26 cellular contexts compared by ENCODE assay signal in the genomic region with DNA sequence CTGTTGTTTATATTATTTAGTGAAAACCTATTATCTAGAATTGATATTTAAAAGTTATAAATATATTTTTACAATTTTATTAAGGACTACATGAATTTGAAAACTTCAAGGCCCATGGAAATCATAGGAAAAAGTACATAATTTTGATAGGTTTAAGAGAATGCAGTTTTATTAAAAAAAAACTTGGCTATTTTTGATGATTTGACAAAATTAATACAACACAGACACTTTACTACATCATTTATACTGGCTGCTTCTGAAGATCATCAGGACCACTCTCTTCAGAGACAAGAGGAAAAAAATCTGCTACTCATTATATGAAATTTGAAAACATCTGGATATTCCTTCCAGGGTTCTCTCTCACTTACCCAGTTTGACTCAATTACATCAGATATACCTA.
DNase-seq lines count a peak whose midpoint lies in the region; ATAC-seq, FAIRE-seq and TF ChIP-seq lines count a peak whose summit lies in the region.
"Had no signal": no experiment of that assay in that cellular context is flagged by ENCODE, and none has a peak within 500 bp of the region (broad histone marks: within the 10 kb centered on the region; RNA-seq: fewer than 3 reads in every experiment).

No MANE protein-coding gene starts in this region.

- no peak overlapping the region for H2BK120ac ChIP-seq in IMR-90 (ENCODE audit: low read depth, low read length)

- H3K27ac ChIP-seq in A549 (no peak overlapping the region), IMR-90 (ENCODE audit: insufficient read depth, low read length) (no peak overlapping the region), mammary epithelial cell (ENCODE audit: insufficient read depth, low read depth, low read length) (no peak overlapping the region)
- H3K27ac ChIP-seq: BLaER1 had no signal

- H3K4ac ChIP-seq in IMR-90 (ENCODE audit: low read depth, low read length): no peak overlapping the region

- no peak overlapping the region for H2AK5ac ChIP-seq in IMR-90 (ENCODE audit: low read depth, low read length)

- no peak overlapping the region for H3K27ac Mint-ChIP-seq in activated CD4-positive, alpha-beta T cell treated with anti-CD3 and anti-CD28 coated beads for 36 hours
- H3K27ac Mint-ChIP-seq: CD14-positive monocyte; CD4-positive, alpha-beta memory T cell; CD4-positive, CD25-positive, alpha-beta regulatory T cell; CD8-positive, alpha-beta memory T cell had no signal

- peaks cover 3% of the 10 kb centered on the region for H3K9me3 Mint-ChIP-seq in activated CD4-positive, alpha-beta T cell treated with anti-CD3 and anti-CD28 coated beads for 36 hours (ENCODE audit: low read depth)

- TF ChIP-seq CTCF in A549 (IDR thresholded peaks at IDR 0.05) (no peak), IMR-90 (conservative IDR thresholded peaks at IDR 0.05; ENCODE audit: low read depth, low read length) (no peak), mammary epithelial cell (conservative IDR thresholded peaks at IDR 0.05 in 1 of 2, IDR thresholded peaks at IDR 0.05 in 1 of 2; ENCODE audit: extremely low read depth in 1 of 2, insufficient read depth in 1 of 2, low read depth in 1 of 2, low read length in 2 of 2) (no peak)

- FAIRE-seq in A204.1 (lab: Jason Lieb, UNC) (peak; percentile 32), A549 (lab: Jason Lieb, UNC) (no peak), endometrium (lab: Jason Lieb, UNC) (peak; percentile 12)
- FAIRE-seq: GM12891, GM19239 had no signal

- no peaks in the 10 kb centered on the region for H3K27me3 Mint-ChIP-seq in activated CD4-positive, alpha-beta T cell treated with anti-CD3 and anti-CD28 coated beads for 36 hours
- H3K27me3 Mint-ChIP-seq: CD4-positive, alpha-beta memory T cell; CD4-positive, CD25-positive, alpha-beta regulatory T cell; CD8-positive, alpha-beta memory T cell had no signal

- H2AFZ ChIP-seq in IMR-90 (replicated peaks; ENCODE audit: low read length, poor library complexity) (no peak overlapping the region), mammary epithelial cell (ENCODE audit: low read depth, low read length) (no peak overlapping the region)

- CTCF ChIA-PET in A549 (lab: Yijun Ruan, JAX) (no interaction called here), IMR-90 (lab: Yijun Ruan, JAX) (no interaction called here), mammary epithelial cell (lab: Charles Lee; ENCODE audit: low non-redundant PET) (no interaction called here)
- CTCF ChIA-PET in activated CD4-positive, alpha-beta T cell treated with anti-CD3 and anti-CD28 coated beads for 36 hours (lab: Charles Lee): no interaction called here

- no peaks in the 10 kb centered on the region for H3K9me3 ChIP-seq in A549
- H3K9me3 ChIP-seq in IMR-90 (ENCODE audit: control insufficient read depth, insufficient read depth, low read length): no peaks in the 10 kb centered on the region
- H3K9me3 ChIP-seq in mammary epithelial cell (replicated peaks; ENCODE audit: insufficient read depth, low read length): no peaks in the 10 kb centered on the region
- H3K9me3 ChIP-seq: BE2C, BLaER1 had no signal

- H2BK15ac ChIP-seq in IMR-90 (ENCODE audit: low read depth, low read length): no peak overlapping the region

- H3K27me3 ChIP-seq in IMR-90 (ENCODE audit: control insufficient read depth, insufficient read depth, low read length) (no peaks in the 10 kb centered on the region), mammary epithelial cell (ENCODE audit: insufficient read depth, low read length) (no peaks in the 10 kb centered on the region), H7 (ENCODE audit: control insufficient read depth, insufficient read depth, low read length) (no peaks in the 10 kb centered on the region)
- H3K27me3 ChIP-seq: BE2C, BLaER1 had no signal

- H3K79me2 ChIP-seq in mammary epithelial cell (ENCODE audit: insufficient read depth, low read length): no peaks in the 10 kb centered on the region

- intact Hi-C loops in IMR-90 (cut with micrococcal nuclease): loop anchor here (5.0 kb wide), 1 partner anchor 1008 kb away; a partner anchor contains a TSS
- intact Hi-C loops in activated CD4-positive, alpha-beta T cell treated with anti-CD3 and anti-CD28 coated beads for 36 hours (cut with DNase I, micrococcal nuclease): loop anchor here in 1 of 2 experiments (5.0 kb wide), 1 partner anchor 1008 kb away; a partner anchor contains a TSS
- intact Hi-C loops in mammary epithelial cell (cut with micrococcal nuclease): loop anchor here (5.0 kb wide), 1 partner anchor 1008 kb away; a partner anchor contains a TSS

- dilution Hi-C loops in IMR-90 (cut with HindIII; ENCODE audit: low sequenced_read_pairs, unreplicated experiment): no loop called here
- dilution Hi-C loops in mammary epithelial cell (cut with HindIII; ENCODE audit: low sequenced_read_pairs): no loop called here

- H3K23ac ChIP-seq in IMR-90 (ENCODE audit: low read depth, low read length): no peak overlapping the region

- H3K4me3 Mint-ChIP-seq in activated CD4-positive, alpha-beta T cell treated with anti-CD3 and anti-CD28 coated beads for 36 hours: no peak overlapping the region
- H3K4me3 Mint-ChIP-seq: CD14-positive monocyte; CD4-positive, alpha-beta memory T cell; CD4-positive, CD25-positive, alpha-beta regulatory T cell; CD8-positive, alpha-beta memory T cell had no signal

- no peaks in the 10 kb centered on the region for H3K9me1 ChIP-seq in IMR-90 (ENCODE audit: insufficient read depth, low read length)

- in situ Hi-C loops in IMR-90 (cut with MboI; ENCODE audit: low sequenced_read_pairs) (no loop called here), mammary epithelial cell (cut with MboI; ENCODE audit: low sequenced_read_pairs in 2 of 2) (no loop called here)

- no peak overlapping the region for H2BK5ac ChIP-seq in IMR-90 (ENCODE audit: low read depth, low read length, poor library complexity, severe bottlenecking)

- H2AK9ac ChIP-seq in IMR-90 (replicated peaks; ENCODE audit: low read depth, low read length, poor library complexity): no peak overlapping the region

- no peak for TF ChIP-seq EP300 in A549 (IDR thresholded peaks at IDR 0.05)

- no peak overlapping the region for H4K5ac ChIP-seq in IMR-90 (ENCODE audit: low read depth, low read length)

- H3K4me3 ChIP-seq in A549 (no peak overlapping the region), IMR-90 (ENCODE audit: insufficient read depth, low read depth, low read length) (no peak overlapping the region), mammary epithelial cell (replicated peaks in 1 of 3; ENCODE audit: insufficient read depth in 1 of 3, low read depth in 2 of 3, low read length in 3 of 3) (no peak overlapping the region), H7 (ENCODE audit: insufficient read depth, low read depth, low read length) (no peak overlapping the region)
- H3K4me3 ChIP-seq: BLaER1 had no signal

- H3K36me3 ChIP-seq in IMR-90 (ENCODE audit: control insufficient read depth, insufficient read depth, low read length) (no peaks in the 10 kb centered on the region), mammary epithelial cell (ENCODE audit: insufficient read depth, low read length) (no peaks in the 10 kb centered on the region), H7 (replicated peaks; ENCODE audit: control insufficient read depth, insufficient read depth, low read length) (no peaks in the 10 kb centered on the region)
- H3K36me3 ChIP-seq: BE2C, BLaER1 had no signal

- H2BK20ac ChIP-seq in IMR-90 (ENCODE audit: low read depth, low read length): no peak overlapping the region

- POLR2A ChIA-PET in A549 (lab: Yijun Ruan, JAX) (no interaction called here), IMR-90 (lab: Charles Lee; ENCODE audit: unreplicated experiment) (no interaction called here)
- POLR2A ChIA-PET in activated CD4-positive, alpha-beta T cell treated with anti-CD3 and anti-CD28 coated beads for 36 hours (lab: Charles Lee): no interaction called here

- H3K36me3 Mint-ChIP-seq in activated CD4-positive, alpha-beta T cell treated with anti-CD3 and anti-CD28 coated beads for 36 hours (ENCODE audit: low read depth): no peaks in the 10 kb centered on the region
- H3K36me3 Mint-ChIP-seq: CD14-positive monocyte; CD4-positive, alpha-beta memory T cell; CD4-positive, CD25-positive, alpha-beta regulatory T cell; CD8-positive, alpha-beta memory T cell had no signal

- no peak overlapping the region for H3K18ac ChIP-seq in IMR-90 (ENCODE audit: low read depth, low read length)

- no peak overlapping the region for H3K56ac ChIP-seq in IMR-90 (ENCODE audit: extremely low read depth, insufficient read depth, low read length)

- no peak overlapping the region for H3K9ac ChIP-seq in IMR-90 (ENCODE audit: low read depth, low read length)
- H3K9ac ChIP-seq in mammary epithelial cell (ENCODE audit: insufficient read depth, low read length): no peak overlapping the region
- H3K9ac ChIP-seq: BLaER1 had no signal

- no peak for TF ChIP-seq RAD21 in A549 (conservative IDR thresholded peaks at IDR 0.05 in 1 of 2, IDR thresholded peaks at IDR 0.05 in 1 of 2)
- no peak for TF ChIP-seq RAD21 in IMR-90 (IDR thresholded peaks at IDR 0.05; ENCODE audit: low read length)

- H4K20me1 ChIP-seq in IMR-90 (ENCODE audit: insufficient read depth, low read length): no peaks in the 10 kb centered on the region
- no peaks in the 10 kb centered on the region for H4K20me1 ChIP-seq in mammary epithelial cell (ENCODE audit: insufficient read depth, low read length)
- H4K20me1 ChIP-seq: BLaER1 had no signal

- H3K4me1 Mint-ChIP-seq in activated CD4-positive, alpha-beta T cell treated with anti-CD3 and anti-CD28 coated beads for 36 hours: no peaks in the 10 kb centered on the region
- H3K4me1 Mint-ChIP-seq: CD14-positive monocyte; CD4-positive, alpha-beta memory T cell; CD4-positive, CD25-positive, alpha-beta regulatory T cell; CD8-positive, alpha-beta memory T cell had no signal

- no peak overlapping the region for H4K8ac ChIP-seq in IMR-90 (ENCODE audit: low read depth in 2 of 2, low read length in 2 of 2)

- H4K91ac ChIP-seq in IMR-90 (ENCODE audit: insufficient read depth, low read depth, low read length): no peak overlapping the region

- DNase-seq in A549 (ENCODE audit: low read depth in 1 of 2, low spot score in 1 of 2) (no peak), IMR-90 (no peak), mammary epithelial cell (no peak), H7 (no peak)
- no peak for DNase-seq in activated CD4-positive, alpha-beta T cell treated with anti-CD3 and anti-CD28 coated beads for 36 hours
- DNase-seq: 8988T; ACHN; BE2C; C1 segment of cervical spinal cord; CD4-positive, alpha-beta memory T cell; CD4-positive, CD25-positive, alpha-beta regulatory T cell; CD8-positive, alpha-beta memory T cell; COR-L47; DMS 273 treated with DMSO at 0.1 percent for 48 hours; DMS153; DMS53; DMS79; DND-41; EL; GF-D8 had no signal

- H3K14ac ChIP-seq in IMR-90 (replicated peaks; ENCODE audit: low read depth, low read length): no peak overlapping the region

- no peaks in the 10 kb centered on the region for H3K4me1 ChIP-seq in A549
- H3K4me1 ChIP-seq in IMR-90 (ENCODE audit: control insufficient read depth, insufficient read depth, low read length): no peaks in the 10 kb centered on the region
- no peaks in the 10 kb centered on the region for H3K4me1 ChIP-seq in mammary epithelial cell (ENCODE audit: insufficient read depth, low read length)
- H3K4me1 ChIP-seq: BE2C, BLaER1 had no signal

- TF ChIP-seq POLR2A in A549 (IDR thresholded peaks at IDR 0.05; ENCODE audit: low read length) (no peak), IMR-90 (IDR thresholded peaks at IDR 0.05; ENCODE audit: low read depth, low read length) (no peak)

- BruUV-seq in IMR-90 (replicated peaks; lab: Mats Ljungman, UMichigan): no TSS peak
- BruUV-seq in mammary epithelial cell (replicated peaks; lab: Mats Ljungman, UMichigan): no TSS peak

- no peak overlapping the region for H3K4me2 ChIP-seq in A549
- H3K4me2 ChIP-seq in IMR-90 (ENCODE audit: low read depth, low read length): no peak overlapping the region
- no peak overlapping the region for H3K4me2 ChIP-seq in mammary epithelial cell (ENCODE audit: insufficient read depth, low read depth, low read length)
- H3K4me2 ChIP-seq: BLaER1 had no signal

- no peaks in the 10 kb centered on the region for H3K79me1 ChIP-seq in IMR-90 (ENCODE audit: low read depth in 1 of 2, low read length in 2 of 2)

- ATAC-seq in A549 (no peak), IMR-90 (ENCODE audit: low read depth) (no peak)
- ATAC-seq in activated CD4-positive, alpha-beta T cell treated with anti-CD3 and anti-CD28 coated beads for 36 hours: no peak
